8 cellular contexts compared by ENCODE assay signal in genomic region chr1:37692078-37692833, GRCh38. TPM values are rescaled to one million over a fixed set of nuclear protein-coding genes. Genes with fewer than 3 reads are reported as not detected.
DNase-seq lines count a peak whose midpoint lies in the region; ATAC-seq and TF ChIP-seq lines count a peak whose summit lies in the region.

CDCA8 (plus strand) TSS chr1:37692516; CDS start chr1:37692691, 175 bp downstream.

- peaks cover 2% of the 10 kb centered on the region for H3K27me3 Mint-ChIP-seq in activated naive CD8-positive, alpha-beta T cell treated with anti-CD3 and anti-CD28 coated beads, Interleukin-2, amount 50 U/mL, for 24 hours

- no peaks in the 10 kb centered on the region for H3K79me2 ChIP-seq in parathyroid adenoma

- no peak for TF ChIP-seq EP300 in transverse colon (IDR thresholded peaks at IDR 0.05; ENCODE audit: low read depth)

- ATAC-seq in HG02798 (IDR thresholded peaks at IDR 0.05; ENCODE audit: poor library complexity, unreplicated experiment): peak; percentile 84
- peak; percentile 92 for ATAC-seq in activated naive CD8-positive, alpha-beta T cell treated with anti-CD3 and anti-CD28 coated beads, Interleukin-2, amount 50 U/mL, for 24 hours
- peak; percentile 96 for ATAC-seq in Right ventricle myocardium superior (ENCODE audit: poor library complexity)

- peak within 1 kb of the TSS; percentile 61 for H3K9ac ChIP-seq in parathyroid adenoma

- 0% methylated on average over 52 of the region's 54 CpGs; no CpG with 5 or more reads in 1 of the 2 donors for WGBS in transverse colon (ENCODE audit: low coverage in 1 of 2), 2 donors

- peak within 1 kb of the TSS; percentile 97 for H3K27ac Mint-ChIP-seq in activated naive CD8-positive, alpha-beta T cell treated with anti-CD3 and anti-CD28 coated beads, Interleukin-2, amount 50 U/mL, for 24 hours

- peak; percentile 87 for DNase-seq in NCI-H1417 treated with DMSO at 0.1 percent for 48 hours (lab: John Stamatoyannopoulos, UW)
- peak; percentile 95 for DNase-seq in SW480 (ENCODE audit: low spot score)
- peak; percentile 98 for DNase-seq in activated naive CD8-positive, alpha-beta T cell treated with anti-CD3 and anti-CD28 coated beads, Interleukin-2, amount 50 U/mL, for 24 hours
- DNase-seq in Right ventricle myocardium superior: peak; percentile 98
- DNase-seq in transverse colon: peak; percentile 99

- peaks cover 38% of the 10 kb centered on the region for H3K4me1 Mint-ChIP-seq in activated naive CD8-positive, alpha-beta T cell treated with anti-CD3 and anti-CD28 coated beads, Interleukin-2, amount 50 U/mL, for 24 hours

- peak within 1 kb of the TSS; percentile 95 for H3K4me2 ChIP-seq in parathyroid adenoma (ENCODE audit: low read length)

- peak; percentile 43 for TF ChIP-seq POLR2A in transverse colon (IDR thresholded peaks at IDR 0.05)

- H3K9me3 Mint-ChIP-seq in activated naive CD8-positive, alpha-beta T cell treated with anti-CD3 and anti-CD28 coated beads, Interleukin-2, amount 50 U/mL, for 24 hours: no peaks in the 10 kb centered on the region

- peak within 1 kb of the TSS; percentile 93 for H2AFZ ChIP-seq in parathyroid adenoma

- in situ Hi-C loops in transverse colon (cut with MboI; ENCODE audit: low pct_ligation_motif_present in 1 of 4, low pct_unique_long_range_greater_than_20kb in 1 of 4, low sequenced_read_pairs in 3 of 4): loop anchor here in 2 of 4 donors (25.0 kb wide), 1 partner anchor 230 kb away; the partner anchor contains the start of gene ZC3H12A (in 2 of the 2)

- H3K4me1 ChIP-seq in parathyroid adenoma: peaks cover 4% of the 10 kb centered on the region
- H3K4me1 ChIP-seq in transverse colon: peaks cover 17 to 44% (median 31%) of the 10 kb centered on the region in 4 donors

- TF ChIP-seq CTCF in GM12875 (IDR thresholded peaks at IDR 0.05; ENCODE audit: borderline replicate concordance, insufficient read depth, low read depth, low read length): peak; percentile 80
- TF ChIP-seq CTCF in parathyroid adenoma (IDR thresholded peaks at IDR 0.05): peak; percentile 45
- TF ChIP-seq CTCF in transverse colon (IDR thresholded peaks at IDR 0.05): peak; percentile 17 to 58 (median 41)

- peak within 1 kb of the TSS; percentile 92 for H3K4me3 ChIP-seq in GM12875 (ENCODE audit: low read depth, low read length)
- H3K4me3 ChIP-seq in parathyroid adenoma (ENCODE audit: low read depth, low read length): peak within 1 kb of the TSS; percentile 92
- peak within 1 kb of the TSS; percentile 57 to 96 (median 72) for H3K4me3 ChIP-seq in transverse colon

- H3K27me3 ChIP-seq in parathyroid adenoma (ENCODE audit: control insufficient read depth, insufficient read depth, low read length) (no peaks in the 10 kb centered on the region), transverse colon (no peaks in the 10 kb centered on the region)

- intact Hi-C loops in Right ventricle myocardium superior (cut with DNase I): loop anchor here (10.0 kb wide), 1 partner anchor 163 kb away; the partner anchor contains the start of gene MTF1
- intact Hi-C loops in transverse colon (cut with DNase I; ENCODE audit: low total_unique reads): no loop called here

- peaks cover 41% of the 10 kb centered on the region for H3K36me3 Mint-ChIP-seq in activated naive CD8-positive, alpha-beta T cell treated with anti-CD3 and anti-CD28 coated beads, Interleukin-2, amount 50 U/mL, for 24 hours (ENCODE audit: low read depth)

- peak within 1 kb of the TSS; percentile 94 for H3K4me3 Mint-ChIP-seq in activated naive CD8-positive, alpha-beta T cell treated with anti-CD3 and anti-CD28 coated beads, Interleukin-2, amount 50 U/mL, for 24 hours

- H3K9me3 ChIP-seq in parathyroid adenoma (ENCODE audit: control insufficient read depth, low read length) (no peaks in the 10 kb centered on the region), transverse colon (no peaks in the 10 kb centered on the region)

- no peaks in the 10 kb centered on the region for H3K36me3 ChIP-seq in parathyroid adenoma (ENCODE audit: control insufficient read depth, insufficient read depth, low read length)
- H3K36me3 ChIP-seq in transverse colon: no peaks in the 10 kb centered on the region

- H3K27ac ChIP-seq in parathyroid adenoma: peak within 1 kb of the TSS; percentile 67
- H3K27ac ChIP-seq in transverse colon: peak within 1 kb of the TSS; percentile 83 to 94 (median 88)

RNA-seq across cellular contexts. Expression of gene CDCA8, which starts in this region (rescaled TPM):
- 0.46 TPM for total RNA-seq in Right ventricle myocardium superior
- total RNA-seq in transverse colon: 1 to 10 TPM in 3 of 4 donors, not detected in 1; 2.0 to 5.7 (median 2.1) TPM

Comparison
In these comparisons a context has a peak if more than half of its experiments do, and no peak if none do; other contexts are left out.
1. Peak in every context shown above with its lines: DNase-seq, ATAC-seq, H3K4me3 ChIP-seq and H3K27ac ChIP-seq.
2. Peak in DNase-seq and ATAC-seq in Right ventricle myocardium superior; RNA of the gene not detected or under 1 TPM.